Comparison of ENCODE assay signal across 31 cellular contexts in the genomic region with DNA sequence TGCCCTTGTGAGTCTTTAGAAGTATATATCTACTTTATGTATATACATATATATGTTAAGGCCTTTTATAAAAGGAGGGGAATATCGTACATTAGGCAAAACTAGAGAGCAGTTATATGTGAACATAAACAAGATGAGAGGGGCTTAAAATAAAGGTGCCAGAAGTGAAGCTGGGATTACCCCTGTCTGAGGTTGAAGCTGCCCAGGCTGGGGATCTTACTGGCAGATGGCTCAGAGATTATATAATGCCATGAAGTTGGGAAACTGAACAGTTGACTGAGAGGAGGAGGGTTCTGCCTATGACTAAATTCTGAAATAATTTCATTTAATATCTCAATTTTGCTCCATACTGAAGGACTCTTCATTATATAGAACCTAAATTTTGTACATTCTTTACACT.
"Had no signal": no experiment of that assay in that cellular context is flagged by ENCODE, and none has a peak within 500 bp of the region (broad histone marks: within the 10 kb centered on the region; RNA-seq: fewer than 3 reads in every experiment).

No MANE protein-coding gene starts in this region.

- H3K27me3 Mint-ChIP-seq: activated CD4-positive, alpha-beta memory T cell treated with anti-CD3 and anti-CD28 coated beads, Interleukin-2, amount 10 ng/mL, durations not matched to agents 7 days and 5 days; activated CD4-positive, alpha-beta T cell treated with anti-CD3 and anti-CD28 coated beads, Interleukin-2, amount 10 ng/mL, durations not matched to agents 7 days and 5 days; activated naive CD4-positive, alpha-beta T cell treated with anti-CD3 and anti-CD28 coated beads, Interleukin-2, amount 50 U/mL, for 24 hours; activated naive CD8-positive, alpha-beta T cell treated with anti-CD3 and anti-CD28 coated beads for 36 hours; activated naive CD8-positive, alpha-beta T cell treated with anti-CD3 and anti-CD28 coated beads, Interleukin-2, amount 50 U/mL, for 24 hours had no signal

- H3K27ac Mint-ChIP-seq: activated CD4-positive, alpha-beta memory T cell treated with anti-CD3 and anti-CD28 coated beads, Interleukin-2, amount 10 ng/mL, durations not matched to agents 7 days and 5 days; activated CD4-positive, alpha-beta T cell treated with anti-CD3 and anti-CD28 coated beads, Interleukin-2, amount 10 ng/mL, durations not matched to agents 7 days and 5 days; activated naive CD4-positive, alpha-beta T cell treated with anti-CD3 and anti-CD28 coated beads for 36 hours; activated naive CD4-positive, alpha-beta T cell treated with anti-CD3 and anti-CD28 coated beads, Interleukin-2, amount 50 U/mL, for 24 hours; activated naive CD8-positive, alpha-beta T cell treated with anti-CD3 and anti-CD28 coated beads for 36 hours; activated naive CD8-positive, alpha-beta T cell treated with anti-CD3 and anti-CD28 coated beads, Interleukin-2, amount 50 U/mL, for 24 hours; activated T-helper 1 cell treated with anti-CD3 and anti-CD28 coated beads, Interleukin-12 subunit alpha, Interleukin-12 subunit beta, Interleukin-2, Interleukin-4 antibody, amounts not matched to agents 30 ng/mL and 10 ng/mL and 1 ng/mL, durations not matched to agents 14 hours and 24 hours and 36 hours; activated T-helper 2 cell treated with anti-CD3 and anti-CD28 coated beads, Interferon-gamma antibody, Interleukin-2, Interleukin-4, amounts not matched to agents 10 μg/mL and 5 μg/mL and 100 μg/mL, durations not matched to agents 14 hours and 24 hours and 36 hours; WTC11 had no signal

- H3K4me3 Mint-ChIP-seq: activated CD4-positive, alpha-beta memory T cell treated with anti-CD3 and anti-CD28 coated beads, Interleukin-2, amount 10 ng/mL, durations not matched to agents 7 days and 5 days; activated CD4-positive, alpha-beta T cell treated with anti-CD3 and anti-CD28 coated beads, Interleukin-2, amount 10 ng/mL, durations not matched to agents 7 days and 5 days; activated naive CD4-positive, alpha-beta T cell treated with anti-CD3 and anti-CD28 coated beads for 36 hours; activated naive CD4-positive, alpha-beta T cell treated with anti-CD3 and anti-CD28 coated beads, Interleukin-2, amount 50 U/mL, for 24 hours; activated naive CD8-positive, alpha-beta T cell treated with anti-CD3 and anti-CD28 coated beads for 36 hours; activated naive CD8-positive, alpha-beta T cell treated with anti-CD3 and anti-CD28 coated beads, Interleukin-2, amount 50 U/mL, for 24 hours; activated T-cell treated with anti-CD3 and anti-CD28 coated beads, Interleukin-2, amount 50 U/mL, for 4 hours; activated T-helper 1 cell treated with anti-CD3 and anti-CD28 coated beads, Interleukin-12 subunit alpha, Interleukin-12 subunit beta, Interleukin-2, Interleukin-4 antibody, amounts not matched to agents 30 ng/mL and 10 ng/mL and 1 ng/mL, durations not matched to agents 14 hours and 24 hours and 36 hours; WTC11 had no signal

- H3K27ac ChIP-seq: adrenal gland, body of pancreas, colonic mucosa, epithelial cell of prostate, esophagus squamous epithelium, gastroesophageal sphincter, heart right ventricle had no signal

- ATAC-seq: activated naive CD8-positive, alpha-beta T cell treated with anti-CD3 and anti-CD28 coated beads, Interleukin-2, amount 50 U/mL, for 24 hours; activated T-cell treated with anti-CD3 and anti-CD28 coated beads, Interleukin-2, amount 50 U/mL, for 4 hours; body of pancreas; gastroesophageal sphincter; heart right ventricle; WTC11 had no signal

- H3K9me3 Mint-ChIP-seq: activated CD4-positive, alpha-beta memory T cell treated with anti-CD3 and anti-CD28 coated beads, Interleukin-2, amount 10 ng/mL, durations not matched to agents 7 days and 5 days; activated CD4-positive, alpha-beta T cell treated with anti-CD3 and anti-CD28 coated beads, Interleukin-2, amount 10 ng/mL, durations not matched to agents 7 days and 5 days; activated naive CD4-positive, alpha-beta T cell treated with anti-CD3 and anti-CD28 coated beads for 36 hours; activated naive CD4-positive, alpha-beta T cell treated with anti-CD3 and anti-CD28 coated beads, Interleukin-2, amount 50 U/mL, for 24 hours; activated naive CD8-positive, alpha-beta T cell treated with anti-CD3 and anti-CD28 coated beads for 36 hours; activated naive CD8-positive, alpha-beta T cell treated with anti-CD3 and anti-CD28 coated beads, Interleukin-2, amount 50 U/mL, for 24 hours; activated T-cell treated with anti-CD3 and anti-CD28 coated beads, Interleukin-2, amount 50 U/mL, for 4 hours; activated T-helper 1 cell treated with anti-CD3 and anti-CD28 coated beads, Interleukin-12 subunit alpha, Interleukin-12 subunit beta, Interleukin-2, Interleukin-4 antibody, amounts not matched to agents 30 ng/mL and 10 ng/mL and 1 ng/mL, durations not matched to agents 14 hours and 24 hours and 36 hours; activated T-helper 2 cell treated with anti-CD3 and anti-CD28 coated beads, Interferon-gamma antibody, Interleukin-2, Interleukin-4, amounts not matched to agents 10 μg/mL and 5 μg/mL and 100 μg/mL, durations not matched to agents 14 hours and 24 hours and 36 hours; WTC11 had no signal

- H3K9me3 ChIP-seq: adrenal gland, body of pancreas, colonic mucosa, esophagus squamous epithelium, gastroesophageal sphincter, heart right ventricle had no signal

- H3K27me3 ChIP-seq: adrenal gland, body of pancreas, colonic mucosa, esophagus squamous epithelium, gastroesophageal sphincter, heart right ventricle had no signal

- H3K4me1 ChIP-seq: colonic mucosa had no signal

- DNase-seq: activated CD4-positive, alpha-beta memory T cell treated with anti-CD3 and anti-CD28 coated beads, Interleukin-2, amount 10 ng/mL, durations not matched to agents 7 days and 5 days; activated CD4-positive, alpha-beta T cell treated with anti-CD3 and anti-CD28 coated beads for 1 hour; activated CD4-positive, alpha-beta T cell treated with anti-CD3 and anti-CD28 coated beads for 4 hours; activated CD4-positive, alpha-beta T cell treated with anti-CD3 and anti-CD28 coated beads, Interleukin-2, amount 10 ng/mL, durations not matched to agents 7 days and 5 days; activated CD4-positive, alpha-beta T cell treated with anti-CD3 and anti-CD28 coated beads, Interleukin-2, amount 50 U/mL, for 4 hours; activated CD8-positive, alpha-beta memory T cell treated with anti-CD3 and anti-CD28 coated beads, Interleukin-2, amount 50 U/mL, for 48 hours; activated effector memory CD4-positive, alpha-beta T cell treated with anti-CD3 and anti-CD28 coated beads, Interleukin-2, amount 50 U/mL, for 16 hours; activated naive CD4-positive, alpha-beta T cell treated with anti-CD3 and anti-CD28 coated beads for 36 hours; activated naive CD8-positive, alpha-beta T cell treated with anti-CD3 and anti-CD28 coated beads for 36 hours; activated naive CD8-positive, alpha-beta T cell treated with anti-CD3 and anti-CD28 coated beads, Interleukin-2, amount 50 U/mL, for 24 hours; activated T-cell treated with anti-CD3 and anti-CD28 coated beads for 4 hours; activated T-cell treated with anti-CD3 and anti-CD28 coated beads, Interleukin-2, amount 50 U/mL, for 4 hours; adrenal gland; amygdala; aorta; body of pancreas; central memory CD4-positive, alpha-beta T cell; cerebellar nuclear complex; colonic mucosa; effector CD8-positive, alpha-beta T cell; esophagus squamous epithelium; foreskin melanocyte; heart right ventricle; T-helper 1 cell; T-helper 2 cell had no signal
